Comparison of ENCODE assay signal across 8 cellular contexts in genomic region chr15:55290361-55291057, GRCh38. TPM values are rescaled to one million over a fixed set of nuclear protein-coding genes. Genes with fewer than 3 reads are reported as not detected.
DNase-seq lines count a peak whose midpoint lies in the region; ATAC-seq, FAIRE-seq and TF ChIP-seq lines count a peak whose summit lies in the region.

No MANE protein-coding gene starts in this region.

- peak overlapping the region; percentile 93 for H3K4me3 Mint-ChIP-seq in activated CD4-positive, alpha-beta T cell treated with anti-CD3 and anti-CD28 coated beads, Interleukin-2, amount 10 ng/mL, durations not matched to agents 7 days and 5 days

- no peaks in the 10 kb centered on the region for H3K9me3 ChIP-seq in BLaER1 treated with 17β-estradiol and CSF1 and Interleukin-3, amounts not matched to agents 10 nM and 100 nM (replicated peaks in 1 of 11)
- no peaks in the 10 kb centered on the region for H3K9me3 ChIP-seq in HepG2 (ENCODE audit: low read length)

- TF ChIP-seq CTCF in HepG2 (CRISPR knock-in tag; IDR thresholded peaks at IDR 0.05) = peak; percentile 92

- peak overlapping the region; percentile 91 for H3K27ac Mint-ChIP-seq in activated CD4-positive, alpha-beta T cell treated with anti-CD3 and anti-CD28 coated beads, Interleukin-2, amount 10 ng/mL, durations not matched to agents 7 days and 5 days

- H3K27ac ChIP-seq in BLaER1 treated with 17β-estradiol and CSF1 and Interleukin-3, amounts not matched to agents 10 nM and 100 nM = peak overlapping the region; percentile 86 to 98 (median 92)
- peak overlapping the region; percentile 62 for H3K27ac ChIP-seq in HepG2 (ENCODE audit: extremely low read length, insufficient read depth, low read length)

- no peaks in the 10 kb centered on the region for H3K27me3 Mint-ChIP-seq in activated CD4-positive, alpha-beta T cell treated with anti-CD3 and anti-CD28 coated beads, Interleukin-2, amount 10 ng/mL, durations not matched to agents 7 days and 5 days

- TF ChIP-seq RAD21 in HepG2 (CRISPR knock-in tag; IDR thresholded peaks at IDR 0.05) = peak; percentile 87

- no peak for TF ChIP-seq POLR2A in HepG2 (IDR thresholded peaks at IDR 0.05; ENCODE audit: insufficient read depth in 1 of 2, low read depth in 2 of 2, low read length in 2 of 2)

- H2AFZ ChIP-seq in HepG2 (ENCODE audit: low read length) = peak overlapping the region; percentile 86

- ATAC-seq in GM19328 (IDR thresholded peaks at IDR 0.05; ENCODE audit: unreplicated experiment) (peak; percentile 67), HG03457 (IDR thresholded peaks at IDR 0.05; ENCODE audit: unreplicated experiment) (peak; percentile 72), HepG2 (peak; percentile 90)

- FAIRE-seq in HepG2 (lab: Jason Lieb, UNC) = peak; percentile 58

- CTCF ChIA-PET in activated CD4-positive, alpha-beta T cell treated with anti-CD3 and anti-CD28 coated beads, Interleukin-2, amount 10 ng/mL, durations not matched to agents 7 days and 5 days (lab: Charles Lee) = interaction anchor here (0.8 to 2.1 kb wide), 10 partner anchors 8 to 94 kb away, joined by 3 to 18 read pairs (median 4); partner anchors contain the start of genes PIGB, PIGBOS1 and RSL24D1
- CTCF ChIA-PET in HepG2 (lab: Yijun Ruan, JAX; ENCODE audit: low intra/inter-chr PET ratio, low total read pairs) = interaction anchor here (1.1 to 3.6 kb wide), 4 partner anchors 56 to 145 kb away, joined by 3 to 66 read pairs (median 4); no protein-coding TSS in a partner anchor

- H3K9me3 Mint-ChIP-seq in activated CD4-positive, alpha-beta T cell treated with anti-CD3 and anti-CD28 coated beads, Interleukin-2, amount 10 ng/mL, durations not matched to agents 7 days and 5 days = no peaks in the 10 kb centered on the region

- BruUV-seq in HepG2 (replicated peaks; lab: Mats Ljungman, UMichigan) = TSS peak; percentile 44

- H3K4me2 ChIP-seq in BLaER1 treated with 17β-estradiol and CSF1 and Interleukin-3, amounts not matched to agents 10 nM and 100 nM = peak overlapping the region; percentile 83 to 97 (median 94)
- H3K4me2 ChIP-seq in HepG2 (ENCODE audit: low read depth, low read length) = peak overlapping the region; percentile 92

- intact Hi-C loops in HepG2 (cut with micrococcal nuclease; ENCODE audit: unreplicated experiment) = loop anchor here (1.0 to 2.0 kb wide), 3 partner anchors 69 to 144 kb away; no protein-coding TSS in a partner anchor

- TF ChIP-seq EP300 in HepG2 (IDR thresholded peaks at IDR 0.05; ENCODE audit: low read depth in 2 of 2, low read length in 2 of 2) (no peak), HepG2 (CRISPR knock-in tag; IDR thresholded peaks at IDR 0.05; ENCODE audit: borderline replicate concordance) (no peak)

- H3K36me3 Mint-ChIP-seq in activated CD4-positive, alpha-beta T cell treated with anti-CD3 and anti-CD28 coated beads, Interleukin-2, amount 10 ng/mL, durations not matched to agents 7 days and 5 days (ENCODE audit: low read depth) = peaks cover 16% of the 10 kb centered on the region

- H3K27me3 ChIP-seq in BLaER1 treated with 17β-estradiol and CSF1 and Interleukin-3, amounts not matched to agents 10 nM and 100 nM = no peaks in the 10 kb centered on the region
- H3K27me3 ChIP-seq in HepG2 (ENCODE audit: control insufficient read depth in 1 of 2, insufficient read depth in 2 of 2, low read length in 2 of 2) = no peaks in the 10 kb centered on the region; a peak in 1 of 5 replicates

- peak overlapping the region; percentile 75 to 95 (median 89) for H3K4me3 ChIP-seq in BLaER1 treated with 17β-estradiol and CSF1 and Interleukin-3, amounts not matched to agents 10 nM and 100 nM
- H3K4me3 ChIP-seq in HepG2 (replicated peaks in 1 of 3; ENCODE audit: insufficient read depth in 1 of 3, low read depth in 2 of 3, low read length in 3 of 3) = peak overlapping the region; percentile 80 to 82 (median 81)

- no peaks in the 10 kb centered on the region; a peak in 1 of 22 replicates for H4K20me1 ChIP-seq in BLaER1 treated with 17β-estradiol and CSF1 and Interleukin-3, amounts not matched to agents 10 nM and 100 nM
- no peaks in the 10 kb centered on the region for H4K20me1 ChIP-seq in HepG2 (ENCODE audit: insufficient read depth, low read length)

- H3K4me1 ChIP-seq in BLaER1 treated with 17β-estradiol and CSF1 and Interleukin-3, amounts not matched to agents 10 nM and 100 nM = peaks cover 11 to 39% (median 32%) of the 10 kb centered on the region in 10 experiments
- H3K4me1 ChIP-seq in HepG2 (ENCODE audit: insufficient read depth, low read length) = peaks cover 16% of the 10 kb centered on the region

- peak overlapping the region; percentile 88 to 97 (median 95) for H3K9ac ChIP-seq in BLaER1 treated with 17β-estradiol and CSF1 and Interleukin-3, amounts not matched to agents 10 nM and 100 nM
- H3K9ac ChIP-seq in HepG2 (ENCODE audit: insufficient read depth, low read depth, low read length) = peak overlapping the region; percentile 72

- 22% methylated on average over 16 of the region's 23 CpGs for WGBS in HepG2 (ENCODE audit: low lambda C conversion rate)

- H3K4me1 Mint-ChIP-seq in activated CD4-positive, alpha-beta T cell treated with anti-CD3 and anti-CD28 coated beads, Interleukin-2, amount 10 ng/mL, durations not matched to agents 7 days and 5 days = peaks cover 35% of the 10 kb centered on the region

- H3K79me2 ChIP-seq in HepG2 (ENCODE audit: insufficient read depth, low read length) = no peaks in the 10 kb centered on the region

- in situ Hi-C loops in HepG2 (cut with HindIII; ENCODE audit: extremely low pct_ligation_motif_present, low pct_unique_long_range_greater_than_20kb) = loop anchor here (5.0 kb wide), 1 partner anchor 73 kb away; no protein-coding TSS in a partner anchor

- POLR2A ChIA-PET in activated CD4-positive, alpha-beta T cell treated with anti-CD3 and anti-CD28 coated beads, Interleukin-2, amount 10 ng/mL, durations not matched to agents 7 days and 5 days (lab: Charles Lee) = no interaction called here
- POLR2A ChIA-PET in HepG2 (lab: Yijun Ruan, JAX) = interaction anchor here (0.5 to 0.8 kb wide), 2 partner anchors 69 to 73 kb away, joined by 3 read pairs; no protein-coding TSS in a partner anchor

- H3K36me3 ChIP-seq in BLaER1 treated with 17β-estradiol and CSF1 and Interleukin-3, amounts not matched to agents 10 nM and 100 nM = peaks cover 0 to 30% (median 9%) of the 10 kb centered on the region in 11 experiments; a peak in 10 of 22 replicates
- no peaks in the 10 kb centered on the region for H3K36me3 ChIP-seq in HepG2 (replicated peaks in 1 of 2; ENCODE audit: control insufficient read depth in 1 of 2, insufficient read depth in 2 of 2, low read length in 2 of 2)

- DNase-seq in NCI-H510A treated with DMSO at 0.1 percent for 48 hours (lab: John Stamatoyannopoulos, UW) = peak; percentile 64
- peak; percentile 86 for DNase-seq in activated CD4-positive, alpha-beta T cell treated with anti-CD3 and anti-CD28 coated beads, Interleukin-2, amount 10 ng/mL, durations not matched to agents 7 days and 5 days
- DNase-seq in dedifferentiated amniotic fluid mesenchymal stem cell (ENCODE audit: extremely low spot score) = peak; percentile 75
- DNase-seq in HepG2 (ENCODE audit: low spot score) = peak; percentile 71
- peak; percentile 78 to 80 for DNase-seq in stimulated activated CD4-positive, alpha-beta T cell treated with anti-CD3 and anti-CD28 coated beads, Interleukin-2, amount 100 ng/mL, for 48 hours

RNA-seq across cellular contexts. Expression of gene RAB27A, which starts 0.9 kb away (rescaled TPM):
- total RNA-seq in activated CD4-positive, alpha-beta T cell treated with anti-CD3 and anti-CD28 coated beads, Interleukin-2, amount 10 ng/mL, durations not matched to agents 7 days and 5 days = 10 to 100 TPM; 63.4 to 65.8 TPM
- total RNA-seq in HepG2 (2016; rRNA removed; fragmentation: Illumina TruSeq; extraction: Trizol) = 3.4 and 5.8 TPM in 2 replicates
- 10.6 and 11.9 TPM in 2 replicates for total RNA-seq in HepG2 (2016; cell fraction: cytosol; rRNA removed; fragmentation: Illumina TruSeq; extraction: Trizol; ENCODE audit: low read depth)
- 4.0 and 6.0 TPM in 2 replicates for total RNA-seq in HepG2 (2016; cell fraction: insoluble cytoplasmic fraction; rRNA removed; fragmentation: Illumina TruSeq; extraction: Trizol)
- total RNA-seq in HepG2 (2016; cell fraction: membrane; rRNA removed; fragmentation: Illumina TruSeq; extraction: Trizol) = 4.3 and 5.3 TPM in 2 replicates
- 2.1 and 5.3 TPM in 2 replicates for total RNA-seq in HepG2 (2016; cell fraction: nucleus; rRNA removed; fragmentation: Illumina TruSeq; extraction: Trizol)
- polyA plus RNA-seq in HepG2 (2011; rRNA removed) = 6.0 and 8.1 TPM in 2 replicates
- polyA plus RNA-seq in HepG2 (2011; cell fraction: cytosol; rRNA removed) = 4.0 and 7.4 TPM in 2 replicates
- polyA plus RNA-seq in HepG2 (2011; cell fraction: nucleus; rRNA removed) = 2.2 and 3.0 TPM in 2 replicates
- 5.9 and 6.5 TPM in 2 replicates for polyA plus RNA-seq in HepG2 (2012)
- 3.2 and 5.3 TPM in 2 replicates for polyA plus RNA-seq in HepG2 (2016; cell fraction: cytosol; fragmentation: Illumina TruSeq; extraction: Trizol; ENCODE audit: low read depth)
- polyA plus RNA-seq in HepG2 (2016; cell fraction: insoluble cytoplasmic fraction; fragmentation: Illumina TruSeq; extraction: Trizol; ENCODE audit: low read depth) = 18.4 and 18.6 TPM in 2 replicates
- 6.3 and 6.6 TPM in 2 replicates for polyA plus RNA-seq in HepG2 (2016; cell fraction: membrane; fragmentation: Illumina TruSeq; extraction: Trizol; ENCODE audit: low read depth)
- polyA plus RNA-seq in HepG2 (2016; cell fraction: nucleus; fragmentation: Illumina TruSeq; extraction: Trizol; ENCODE audit: insufficient read depth, low read depth) = 9.7 and 9.9 TPM in 2 replicates
- polyA minus RNA-seq in HepG2 (2011; rRNA and poly(A)+ RNA removed; ENCODE audit: low replicate concordance) = 2.0 and 8.1 TPM in 2 replicates
- 3.1 and 6.7 TPM in 2 replicates for polyA minus RNA-seq in HepG2 (2011; cell fraction: cytosol; rRNA and poly(A)+ RNA removed)
- 6.2 and 7.3 TPM in 2 replicates for polyA minus RNA-seq in HepG2 (2011; cell fraction: nucleus; rRNA and poly(A)+ RNA removed)

RNA-seq across cellular contexts. Expression of gene PIGBOS1, which starts 28.4 kb away (rescaled TPM):
- total RNA-seq in activated CD4-positive, alpha-beta T cell treated with anti-CD3 and anti-CD28 coated beads, Interleukin-2, amount 10 ng/mL, durations not matched to agents 7 days and 5 days = 10 to 100 TPM; 11.0 to 11.4 TPM
- 21.4 and 22.1 TPM in 2 replicates for total RNA-seq in HepG2 (2016; rRNA removed; fragmentation: Illumina TruSeq; extraction: Trizol)
- 6.4 and 8.2 TPM in 2 replicates for total RNA-seq in HepG2 (2016; cell fraction: cytosol; rRNA removed; fragmentation: Illumina TruSeq; extraction: Trizol; ENCODE audit: low read depth)
- 20.5 and 24.7 TPM in 2 replicates for total RNA-seq in HepG2 (2016; cell fraction: insoluble cytoplasmic fraction; rRNA removed; fragmentation: Illumina TruSeq; extraction: Trizol)
- total RNA-seq in HepG2 (2016; cell fraction: membrane; rRNA removed; fragmentation: Illumina TruSeq; extraction: Trizol) = 12.5 and 14.4 TPM in 2 replicates
- total RNA-seq in HepG2 (2016; cell fraction: nucleus; rRNA removed; fragmentation: Illumina TruSeq; extraction: Trizol) = 8.3 and 8.6 TPM in 2 replicates
- 12.0 and 14.8 TPM in 2 replicates for polyA plus RNA-seq in HepG2 (2011; rRNA removed)
- 22.6 and 31.0 TPM in 2 replicates for polyA plus RNA-seq in HepG2 (2011; cell fraction: cytosol; rRNA removed)
- 4.9 and 5.0 TPM in 2 replicates for polyA plus RNA-seq in HepG2 (2011; cell fraction: nucleus; rRNA removed)
- polyA plus RNA-seq in HepG2 (2012) = 10.3 and 14.8 TPM in 2 replicates
- 4.8 and 7.8 TPM in 2 replicates for polyA plus RNA-seq in HepG2 (2016; cell fraction: cytosol; fragmentation: Illumina TruSeq; extraction: Trizol; ENCODE audit: low read depth)
- polyA plus RNA-seq in HepG2 (2016; cell fraction: insoluble cytoplasmic fraction; fragmentation: Illumina TruSeq; extraction: Trizol; ENCODE audit: low read depth) = 23.7 and 32.6 TPM in 2 replicates
- 8.2 and 12.6 TPM in 2 replicates for polyA plus RNA-seq in HepG2 (2016; cell fraction: membrane; fragmentation: Illumina TruSeq; extraction: Trizol; ENCODE audit: low read depth)
- polyA plus RNA-seq in HepG2 (2016; cell fraction: nucleus; fragmentation: Illumina TruSeq; extraction: Trizol; ENCODE audit: insufficient read depth, low read depth) = 17.9 and 19.7 TPM in 2 replicates
- 2.5 and 7.2 TPM in 2 replicates for polyA minus RNA-seq in HepG2 (2011; rRNA and poly(A)+ RNA removed; ENCODE audit: low replicate concordance)
- 3.7 and 3.8 TPM in 2 replicates for polyA minus RNA-seq in HepG2 (2011; cell fraction: cytosol; rRNA and poly(A)+ RNA removed)
- polyA minus RNA-seq in HepG2 (2011; cell fraction: nucleus; rRNA and poly(A)+ RNA removed) = 7.3 and 11.6 TPM in 2 replicates

RNA-seq across cellular contexts. Expression of gene PIGB, which starts 28.5 kb away (rescaled TPM):
- 10 to 100 TPM; 22.2 to 23.4 TPM for total RNA-seq in activated CD4-positive, alpha-beta T cell treated with anti-CD3 and anti-CD28 coated beads, Interleukin-2, amount 10 ng/mL, durations not matched to agents 7 days and 5 days
- 12.4 and 14.5 TPM in 2 replicates for total RNA-seq in HepG2 (2016; rRNA removed; fragmentation: Illumina TruSeq; extraction: Trizol)
- total RNA-seq in HepG2 (2016; cell fraction: cytosol; rRNA removed; fragmentation: Illumina TruSeq; extraction: Trizol; ENCODE audit: low read depth) = 4.8 and 6.8 TPM in 2 replicates
- 12.3 and 12.9 TPM in 2 replicates for total RNA-seq in HepG2 (2016; cell fraction: insoluble cytoplasmic fraction; rRNA removed; fragmentation: Illumina TruSeq; extraction: Trizol)
- 11.2 and 11.4 TPM in 2 replicates for total RNA-seq in HepG2 (2016; cell fraction: membrane; rRNA removed; fragmentation: Illumina TruSeq; extraction: Trizol)
- 15.4 and 15.6 TPM in 2 replicates for total RNA-seq in HepG2 (2016; cell fraction: nucleus; rRNA removed; fragmentation: Illumina TruSeq; extraction: Trizol)
- polyA plus RNA-seq in HepG2 (2011; rRNA removed) = 14.5 and 19.1 TPM in 2 replicates
- polyA plus RNA-seq in HepG2 (2011; cell fraction: cytosol; rRNA removed) = 7.6 and 14.1 TPM in 2 replicates
- 8.9 and 9.2 TPM in 2 replicates for polyA plus RNA-seq in HepG2 (2011; cell fraction: nucleus; rRNA removed)
- polyA plus RNA-seq in HepG2 (2012) = 10.2 and 10.5 TPM in 2 replicates
- 3.6 and 4.8 TPM in 2 replicates for polyA plus RNA-seq in HepG2 (2016; cell fraction: cytosol; fragmentation: Illumina TruSeq; extraction: Trizol; ENCODE audit: low read depth)
- 13.1 and 14.1 TPM in 2 replicates for polyA plus RNA-seq in HepG2 (2016; cell fraction: insoluble cytoplasmic fraction; fragmentation: Illumina TruSeq; extraction: Trizol; ENCODE audit: low read depth)
- 8.7 and 9.7 TPM in 2 replicates for polyA plus RNA-seq in HepG2 (2016; cell fraction: membrane; fragmentation: Illumina TruSeq; extraction: Trizol; ENCODE audit: low read depth)
- 21.6 and 23.4 TPM in 2 replicates for polyA plus RNA-seq in HepG2 (2016; cell fraction: nucleus; fragmentation: Illumina TruSeq; extraction: Trizol; ENCODE audit: insufficient read depth, low read depth)
- polyA minus RNA-seq in HepG2 (2011; rRNA and poly(A)+ RNA removed; ENCODE audit: low replicate concordance) = 7.0 and 22.0 TPM in 2 replicates
- 3.6 and 5.9 TPM in 2 replicates for polyA minus RNA-seq in HepG2 (2011; cell fraction: cytosol; rRNA and poly(A)+ RNA removed)
- 19.3 and 22.0 TPM in 2 replicates for polyA minus RNA-seq in HepG2 (2011; cell fraction: nucleus; rRNA and poly(A)+ RNA removed)

Comparison
In these comparisons a context has a peak if more than half of its experiments do, and no peak if none do; other contexts are left out.
1. Peak in every context shown above with its lines: DNase-seq, ATAC-seq, H3K4me3 ChIP-seq and H3K27ac ChIP-seq.
2. RNA of gene RAB27A, which starts 0.9 kb away (total RNA-seq): 63.4 to 65.8 TPM in activated CD4-positive, alpha-beta T cell treated with anti-CD3 and anti-CD28 coated beads, Interleukin-2, amount 10 ng/mL, durations not matched to agents 7 days and 5 days; 2.1 to 11.9 TPM in HepG2; every median in the first group is over 4 times any median in the second.